18 cellular contexts compared by ENCODE assay signal in the genomic region with DNA sequence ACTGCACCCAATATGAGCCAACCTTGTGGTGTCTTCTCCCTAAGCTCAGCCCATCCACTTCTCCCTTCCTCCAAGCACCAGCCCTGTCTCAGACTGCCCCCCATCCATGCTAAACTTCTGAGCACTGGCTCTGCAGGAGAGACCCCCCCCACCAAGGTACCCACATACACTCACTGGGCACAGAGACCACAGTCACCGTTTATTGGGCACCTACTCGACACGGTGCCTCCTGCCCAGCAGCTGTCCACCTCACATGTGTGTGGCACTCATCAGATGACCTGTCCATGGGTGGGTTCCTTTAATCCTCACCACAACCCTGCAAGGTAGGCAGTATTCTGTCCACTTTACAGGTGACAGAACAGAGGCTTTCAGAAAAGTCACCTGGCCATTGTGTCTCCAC.
"Had no signal": no experiment of that assay in that cellular context is flagged by ENCODE, and none has a peak within 500 bp of the region (broad histone marks: within the 10 kb centered on the region; RNA-seq: fewer than 3 reads in every experiment).

No MANE protein-coding gene starts in this region.

- H3K4me3 ChIP-seq: esophagus squamous epithelium, gastroesophageal sphincter, psoas muscle, sigmoid colon, skin epidermis, thoracic aorta, transverse colon had no signal

- H3K4me3 Mint-ChIP-seq: dendritic cell treated with granulocyte-macrophage colony-stimulating factor and Interleukin-4, amounts not matched to agents 40 ng/mL and 50 ng/mL, for 4 days; effector memory CD8-positive, alpha-beta T cell; mesothelial cell of epicardium; natural killer cell treated with Interleukin-12 subunit alpha and Interleukin-12 subunit beta and Interleukin-15 and Interleukin-18, amount 100 ng/mL, for 72 hours; stimulated activated naive B cell treated with anti-CD40 and anti-IgM and Interleukin-4, amounts not matched to agents 10 μg/mL and 1 μg/mL and 100 μg/mL, for 72 hours; stimulated activated naive CD8-positive, alpha-beta T cell treated with anti-CD3 and anti-CD28 coated beads, Interleukin-15, amount 100 ng/mL, for 72 hours had no signal

- H3K36me3 Mint-ChIP-seq: mesothelial cell of epicardium; natural killer cell treated with Interleukin-12 subunit alpha and Interleukin-12 subunit beta and Interleukin-15 and Interleukin-18, amount 100 ng/mL, for 72 hours; stimulated activated naive B cell treated with anti-CD40 and anti-IgM and Interleukin-4, amounts not matched to agents 10 μg/mL and 1 μg/mL and 100 μg/mL, for 72 hours had no signal

- H3K27me3 ChIP-seq: gastroesophageal sphincter, sigmoid colon, transverse colon had no signal

- H3K27ac Mint-ChIP-seq: dendritic cell treated with granulocyte-macrophage colony-stimulating factor and Interleukin-4, amounts not matched to agents 40 ng/mL and 50 ng/mL, for 4 days; effector memory CD8-positive, alpha-beta T cell; mesothelial cell of epicardium; natural killer cell treated with Interleukin-12 subunit alpha and Interleukin-12 subunit beta and Interleukin-15 and Interleukin-18, amount 100 ng/mL, for 72 hours; stimulated activated naive B cell treated with anti-CD40 and anti-IgM and Interleukin-4, amounts not matched to agents 10 μg/mL and 1 μg/mL and 100 μg/mL, for 72 hours; stimulated activated naive CD8-positive, alpha-beta T cell treated with anti-CD3 and anti-CD28 coated beads, Interleukin-15, amount 100 ng/mL, for 72 hours had no signal

- H3K27ac ChIP-seq: esophagus squamous epithelium, gastroesophageal sphincter, parathyroid adenoma, psoas muscle, sigmoid colon, skin epidermis, thoracic aorta, transverse colon had no signal

- H3K9me3 ChIP-seq: esophagus squamous epithelium, gastroesophageal sphincter, psoas muscle, sigmoid colon, thoracic aorta, transverse colon had no signal

- H3K36me3 ChIP-seq: esophagus squamous epithelium, gastroesophageal sphincter, sigmoid colon, thoracic aorta, transverse colon had no signal

- H3K9me3 Mint-ChIP-seq: dendritic cell treated with granulocyte-macrophage colony-stimulating factor and Interleukin-4, amounts not matched to agents 40 ng/mL and 50 ng/mL, for 4 days; effector memory CD8-positive, alpha-beta T cell; mesothelial cell of epicardium; natural killer cell treated with Interleukin-12 subunit alpha and Interleukin-12 subunit beta and Interleukin-15 and Interleukin-18, amount 100 ng/mL, for 72 hours; stimulated activated naive B cell treated with anti-CD40 and anti-IgM and Interleukin-4, amounts not matched to agents 10 μg/mL and 1 μg/mL and 100 μg/mL, for 72 hours; stimulated activated naive CD8-positive, alpha-beta T cell treated with anti-CD3 and anti-CD28 coated beads, Interleukin-15, amount 100 ng/mL, for 72 hours had no signal

- ATAC-seq: effector memory CD8-positive, alpha-beta T cell; gastroesophageal sphincter; natural killer cell treated with Interleukin-12 subunit alpha and Interleukin-12 subunit beta and Interleukin-15 and Interleukin-18, amount 100 ng/mL, for 72 hours; psoas muscle; stimulated activated naive B cell treated with anti-CD40 and anti-IgM and Interleukin-4, amounts not matched to agents 10 μg/mL and 1 μg/mL and 100 μg/mL, for 72 hours; stimulated activated naive CD8-positive, alpha-beta T cell treated with anti-CD3 and anti-CD28 coated beads, Interleukin-15, amount 100 ng/mL, for 72 hours had no signal

- DNase-seq: effector memory CD8-positive, alpha-beta T cell; esophagus squamous epithelium; foreskin fibroblast; glutamatergic neuron; psoas muscle; stimulated activated CD4-positive, alpha-beta T cell treated with anti-CD3 and anti-CD28 coated beads, Interleukin-2, amount 100 ng/mL, for 24 hours; stimulated activated CD4-positive, alpha-beta T cell treated with anti-CD3 and anti-CD28 coated beads, Interleukin-4, amount 100 ng/mL, for 4 hours; stimulated activated naive B cell treated with anti-CD40 and anti-IgM and Interleukin-4, amounts not matched to agents 10 μg/mL and 1 μg/mL and 100 μg/mL, for 72 hours; stimulated activated naive CD8-positive, alpha-beta T cell treated with anti-CD3 and anti-CD28 coated beads, Interleukin-15, amount 100 ng/mL, for 72 hours; transverse colon had no signal
